Comparison of ENCODE assay signal across 11 cellular contexts in the genomic region with DNA sequence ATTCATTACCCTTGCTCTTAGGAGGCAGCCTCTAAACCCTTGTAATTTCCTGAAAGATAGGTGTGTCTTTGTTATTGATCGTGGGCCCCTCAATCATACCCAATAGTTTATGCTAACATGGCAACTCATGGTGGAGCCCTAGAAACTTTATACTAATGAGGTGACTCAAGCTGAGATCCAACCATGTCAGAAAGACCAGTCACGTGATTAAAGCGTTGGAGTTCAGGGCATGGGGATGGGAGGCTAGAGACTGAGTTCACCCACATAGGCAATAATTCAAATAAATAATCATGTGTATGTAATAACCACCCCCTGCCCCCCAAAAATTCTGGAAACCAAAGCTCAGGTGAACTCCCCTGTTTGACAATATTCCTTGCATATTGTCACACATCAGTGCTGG.
"Had no signal": no experiment of that assay in that cellular context is flagged by ENCODE, and none has a peak within 500 bp of the region (broad histone marks: within the 10 kb centered on the region; RNA-seq: fewer than 3 reads in every experiment).

No MANE protein-coding gene starts in this region.

- H3K4me3 ChIP-seq: GM23248, GM23338, HAP-1 had no signal

- H3K4me2 ChIP-seq: GM23338 had no signal

- H3K27ac ChIP-seq: GM23248 had no signal

- H3K36me3 ChIP-seq: HAP-1 had no signal

- H3K4me1 ChIP-seq: HAP-1 had no signal

- H3K9me3 ChIP-seq: HAP-1 had no signal

- FAIRE-seq: H1, H54 had no signal

- H2AFZ ChIP-seq: GM23248, GM23338 had no signal

- H3K27ac Mint-ChIP-seq: GM23338, H9, HFFc6 had no signal

- DNase-seq: GM23248, GOT3, H7, H9, HCEC 1CT, HFFc6 had no signal

- H3K9ac ChIP-seq: GM23248 had no signal

- H3K9me3 Mint-ChIP-seq: H9 had no signal

- ATAC-seq: GM23338, HCT116 had no signal
